ENCODE assay signal across 1 cellular context in genomic region chr6:90250405-90250804, GRCh38.
TF ChIP-seq lines count a peak whose summit lies in the region.

No MANE protein-coding gene starts in this region.

TF ChIP-seq in IMR-90, 13 proteins besides CTCF, POLR2A, EP300 and RAD21:
- TF ChIP-seq ELK1 (IDR thresholded peaks at IDR 0.05; ENCODE audit: borderline replicate concordance, low read depth, low read length) (no peak), FOS (IDR thresholded peaks at IDR 0.05; ENCODE audit: low read depth, low read length) (no peak), MAFK (IDR thresholded peaks at IDR 0.05; ENCODE audit: low read depth, low read length) (no peak), MXI1 (IDR thresholded peaks at IDR 0.05; ENCODE audit: borderline replicate concordance, low read depth, low read length) (no peak), NFE2L2 (IDR thresholded peaks at IDR 0.05; ENCODE audit: low read depth, low read length) (no peak), MAZ (IDR thresholded peaks at IDR 0.05; ENCODE audit: borderline replicate concordance, low read depth, low read length) (no peak), RFX5 (IDR thresholded peaks at IDR 0.05; ENCODE audit: low read depth, low read length) (no peak), CHD1 (IDR thresholded peaks at IDR 0.05; ENCODE audit: low read depth, low read length) (no peak), BHLHE40 (IDR thresholded peaks at IDR 0.05; ENCODE audit: low read depth, low read length) (no peak), SMC3 (IDR thresholded peaks at IDR 0.05; ENCODE audit: low read depth, low read length) (no peak), RCOR1 (IDR thresholded peaks at IDR 0.05; ENCODE audit: insufficient replicate concordance, low read length) (no peak), CEBPB (IDR thresholded peaks at IDR 0.05; ENCODE audit: low read depth, low read length) (no peak), USF2 (IDR thresholded peaks at IDR 0.05; ENCODE audit: low read depth, low read length) (no peak)
